In genomic region chr6:157098999-157099398, GRCh38 we compare ENCODE assay signal across 21 cellular contexts.
"Had no signal": no experiment of that assay in that cellular context is flagged by ENCODE, and none has a peak within 500 bp of the region (broad histone marks: within the 10 kb centered on the region; RNA-seq: fewer than 3 reads in every experiment).

No MANE protein-coding gene starts in this region.

- H3K27ac Mint-ChIP-seq: nephron, progenitor cell of endocrine pancreas had no signal

- H3K9me3 Mint-ChIP-seq: activated CD8-positive, alpha-beta T cell treated with anti-CD3 and anti-CD28 coated beads for 36 hours; activated T-helper 2 cell treated with anti-CD3 and anti-CD28 coated beads, Interferon-gamma antibody, Interleukin-2, Interleukin-4, amounts not matched to agents 10 μg/mL and 5 μg/mL and 100 μg/mL, durations not matched to agents 14 hours and 24 hours and 36 hours; nephron had no signal

- H3K4me3 Mint-ChIP-seq: activated CD8-positive, alpha-beta T cell treated with anti-CD3 and anti-CD28 coated beads for 36 hours; nephron had no signal

- H3K27me3 Mint-ChIP-seq: activated CD8-positive, alpha-beta T cell treated with anti-CD3 and anti-CD28 coated beads for 36 hours; activated naive CD8-positive, alpha-beta T cell; progenitor cell of endocrine pancreas had no signal

- ATAC-seq: activated CD8-positive, alpha-beta T cell treated with anti-CD3 and anti-CD28 coated beads for 36 hours; foreskin keratinocyte; heart left ventricle; right lobe of liver; stimulated activated naive CD8-positive, alpha-beta T cell treated with anti-CD3 and anti-CD28 coated beads, Interleukin-15, Interleukin-2, amounts not matched to agents 100 U/mL and 50 U/mL, for 24 hours had no signal

- DNase-seq: activated CD4-positive, alpha-beta T cell treated with anti-CD3 and anti-CD28 coated beads, Interleukin-2, amount 50 U/mL, for 1 hour; activated CD8-positive, alpha-beta T cell treated with anti-CD3 and anti-CD28 coated beads for 36 hours; activated T-cell treated with anti-CD3 and anti-CD28 coated beads, Interleukin-2, amount 50 U/mL, for 48 hours; brain microvascular endothelial cell; caudate nucleus; foreskin keratinocyte; heart left ventricle; hypothalamus; midbrain; ovary; right lobe of liver; stimulated activated CD4-positive, alpha-beta T cell treated with anti-CD3 and anti-CD28 coated beads, Interleukin-2, amount 100 ng/mL, for 48 hours; stimulated activated naive CD8-positive, alpha-beta T cell treated with anti-CD3 and anti-CD28 coated beads, Interleukin-15, Interleukin-2, amounts not matched to agents 100 U/mL and 50 U/mL, for 24 hours; T-helper 9 cell; testis; transverse colon; WERI-Rb-1 had no signal
